29 cellular contexts compared by ENCODE assay signal in the genomic region with DNA sequence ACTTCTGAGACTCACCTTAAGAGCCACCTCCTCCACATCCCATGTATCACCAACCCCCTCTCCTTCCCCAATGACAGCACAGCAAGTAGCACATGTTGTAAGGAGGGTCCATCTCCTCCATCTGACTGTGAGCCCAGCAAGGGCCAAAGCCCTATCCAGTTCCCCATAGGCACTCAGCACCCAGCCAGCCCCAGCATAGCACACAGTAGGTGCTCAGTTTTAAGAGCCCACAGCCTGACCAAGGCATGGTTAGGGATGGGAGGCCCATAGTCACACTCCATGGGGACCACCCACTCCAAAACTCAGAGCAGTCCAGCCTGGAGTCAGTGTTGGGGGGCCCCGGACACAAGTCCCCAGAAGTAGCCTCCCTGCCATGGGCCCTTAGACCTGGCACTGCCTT.
"Had no signal": no experiment of that assay in that cellular context is flagged by ENCODE, and none has a peak within 500 bp of the region (broad histone marks: within the 10 kb centered on the region; RNA-seq: fewer than 3 reads in every experiment).

No MANE protein-coding gene starts in this region.

- H3K4me1 Mint-ChIP-seq: immature natural killer cell; naive B cell; natural killer cell; nephron progenitor cell; neural progenitor cell; stimulated activated naive B cell treated with anti-CD40 and anti-IgM and Interleukin-4, amounts not matched to agents 10 μg/mL and 1 μg/mL and 100 μg/mL, for 72 hours had no signal

- DNase-seq: hypothalamus; immature natural killer cell; lower lobe of right lung; mammary epithelial cell; mesenchymal stem cell; naive B cell; natural killer cell; nephron progenitor cell; ovary; stimulated activated CD4-positive, alpha-beta T cell treated with anti-CD3 and anti-CD28 coated beads, Interleukin-12 subunit alpha, Interleukin-12 subunit beta, amount 100 ng/mL, for 4 hours; stimulated activated CD4-positive, alpha-beta T cell treated with anti-CD3 and anti-CD28 coated beads, Interleukin-15, amount 100 ng/mL, for 24 hours; stimulated activated CD4-positive, alpha-beta T cell treated with anti-CD3 and anti-CD28 coated beads, Interleukin-2, amount 100 ng/mL, for 24 hours; stimulated activated CD4-positive, alpha-beta T cell treated with anti-CD3 and anti-CD28 coated beads, Interleukin-4, amount 100 ng/mL, for 1 hour; stimulated activated naive B cell treated with anti-CD40 and anti-IgM and Interleukin-4, amounts not matched to agents 10 μg/mL and 1 μg/mL and 100 μg/mL, for 72 hours; stimulated activated naive CD8-positive, alpha-beta T cell treated with anti-CD3 and anti-CD28 coated beads, Interleukin-15, Interleukin-2, amounts not matched to agents 100 U/mL and 50 U/mL, for 24 hours; stomach; testis; thyroid gland; transverse colon had no signal

- H3K36me3 ChIP-seq: lower lobe of right lung, neural progenitor cell, ovary, right atrium auricular region, thyroid gland, transverse colon, upper lobe of left lung had no signal

- H3K4me3 Mint-ChIP-seq: immature natural killer cell; mesothelial cell of epicardium; natural killer cell; nephron progenitor cell; neural progenitor cell; stimulated activated naive B cell treated with anti-CD40 and anti-IgM and Interleukin-4, amounts not matched to agents 10 μg/mL and 1 μg/mL and 100 μg/mL, for 72 hours had no signal

- H3K27me3 ChIP-seq: neural progenitor cell, ovary, right atrium auricular region, stomach, testis, thyroid gland, transverse colon, upper lobe of left lung had no signal

- H3K9me3 ChIP-seq: lower lobe of right lung, ovary, testis, thyroid gland, transverse colon had no signal

- H3K36me3 Mint-ChIP-seq: natural killer cell had no signal

- H3K9me3 Mint-ChIP-seq: natural killer cell had no signal

- H3K4me3 ChIP-seq: lower lobe of right lung, neural progenitor cell, ovary, right atrium auricular region, skin epidermis, stomach, testis, thyroid gland, transverse colon, upper lobe of left lung had no signal

- H3K27me3 Mint-ChIP-seq: naive B cell; stimulated activated naive B cell treated with anti-CD40 and anti-IgM and Interleukin-4, amounts not matched to agents 10 μg/mL and 1 μg/mL and 100 μg/mL, for 72 hours had no signal

- H3K27ac ChIP-seq: lower lobe of right lung, neural progenitor cell, ovary, right atrium auricular region, skin epidermis, stomach, testis, thyroid gland, transverse colon, upper lobe of left lung had no signal

- FAIRE-seq: islet of Langerhans, urothelium cell line had no signal

- H3K4me2 ChIP-seq: neural progenitor cell had no signal

- H3K9ac ChIP-seq: neural progenitor cell had no signal

- H2AFZ ChIP-seq: neural progenitor cell had no signal

- ATAC-seq: left lobe of liver; natural killer cell; sciatic nerve; stimulated activated naive B cell treated with anti-CD40 and anti-IgM and Interleukin-4, amounts not matched to agents 10 μg/mL and 1 μg/mL and 100 μg/mL, for 72 hours; stimulated activated naive CD8-positive, alpha-beta T cell treated with anti-CD3 and anti-CD28 coated beads, Interleukin-15, Interleukin-2, amounts not matched to agents 100 U/mL and 50 U/mL, for 24 hours had no signal

- H3K4me1 ChIP-seq: lower lobe of right lung, neural progenitor cell, right atrium auricular region, stomach, testis, thyroid gland, transverse colon, upper lobe of left lung had no signal

- H3K27ac Mint-ChIP-seq: immature natural killer cell; mesothelial cell of epicardium; naive B cell; natural killer cell; nephron progenitor cell; neural progenitor cell; progenitor cell of endocrine pancreas; stimulated activated naive B cell treated with anti-CD40 and anti-IgM and Interleukin-4, amounts not matched to agents 10 μg/mL and 1 μg/mL and 100 μg/mL, for 72 hours had no signal
